ENCODE assay signal across 23 cellular contexts in genomic region chr10:131773989-131774343, GRCh38.
"Had no signal": no experiment of that assay in that cellular context is flagged by ENCODE, and none has a peak within 500 bp of the region (broad histone marks: within the 10 kb centered on the region; RNA-seq: fewer than 3 reads in every experiment).

No MANE protein-coding gene starts in this region.

- H3K27ac ChIP-seq: RWPE1 had no signal

- DNase-seq: IMR-90, Karpas-422, KG1, MG63, NCI-H1092, NCI-H1105 treated with DMSO at 0.1 percent for 48 hours, NCI-H1417 treated with DMSO at 0.1 percent for 48 hours, NCI-H146, NCI-H1694 treated with DMSO at 0.1 percent for 48 hours, NCI-H1930, NCI-H2081, NCI-H2107, NCI-H2227 treated with DMSO at 0.1 percent for 48 hours, NCI-H524 treated with DMSO at 0.1 percent for 48 hours, NCI-H69, NCI-H774, PC-3, SHP77, SW 1271 had no signal

- H3K36me3 ChIP-seq: MG63 had no signal

- H3K9me3 ChIP-seq: SK-N-SH had no signal

- H3K4me2 ChIP-seq: SK-N-SH had no signal

- FAIRE-seq: HepG2 had no signal

- H3K9ac ChIP-seq: SK-N-SH had no signal

- H3K4me3 ChIP-seq: MG63 had no signal

- ATAC-seq: HepG2, Panc1, PC-3 had no signal

- H3K27me3 ChIP-seq: MG63 had no signal
